Comparison of ENCODE assay signal across 1 cellular context in genomic region chr2:127414855-127415592, GRCh38.
TF ChIP-seq lines count a peak whose summit lies in the region.

No MANE protein-coding gene starts in this region.

TF ChIP-seq in HepG2, 621 proteins besides CTCF, POLR2A, EP300 and RAD21 (continued from another document and continues in another):
- TF ChIP-seq ZNF276 (CRISPR knock-in tag; IDR thresholded peaks at IDR 0.05; ENCODE audit: low read depth) (peak; percentile 75; the same call in 1 of the 2 replicates), ZNF720 (CRISPR knock-in tag; IDR thresholded peaks at IDR 0.05) (0 out of 2 replicates have a peak, but pooled peaks have one; percentile 71), SALL2 (CRISPR knock-in tag; IDR thresholded peaks at IDR 0.05) (no peak), FOSL2 (CRISPR knock-in tag; IDR thresholded peaks at IDR 0.05) (peak; percentile 70), MTA1 (CRISPR knock-in tag; IDR thresholded peaks at IDR 0.05; ENCODE audit: borderline replicate concordance) (0 out of 2 replicates have a peak, but pooled peaks have one; percentile 64), ZNF660 (CRISPR knock-in tag; IDR thresholded peaks at IDR 0.05; ENCODE audit: borderline replicate concordance, low read depth) (no peak), HMGA1 (CRISPR knock-in tag; conservative IDR thresholded peaks at IDR 0.05) (no peak), ZNF550 (CRISPR knock-in tag; IDR thresholded peaks at IDR 0.05; ENCODE audit: borderline replicate concordance) (no peak), RFX5 (IDR thresholded peaks at IDR 0.05; ENCODE audit: low read depth, low read length) (no peak), MAZ (IDR thresholded peaks at IDR 0.05; ENCODE audit: borderline replicate concordance, low read depth, low read length) (no peak), MAZ (CRISPR knock-in tag; IDR thresholded peaks at IDR 0.05; ENCODE audit: low read depth) (peak; percentile 71; the same call in 1 of the 2 replicates), ZNF597 (CRISPR knock-in tag; IDR thresholded peaks at IDR 0.05) (no peak), ZNF781 (CRISPR knock-in tag; IDR thresholded peaks at IDR 0.05; ENCODE audit: borderline replicate concordance, not compliant biosample characterization) (no peak), ZNF225 (CRISPR knock-in tag; IDR thresholded peaks at IDR 0.05) (no peak), ZNF737 (CRISPR knock-in tag; IDR thresholded peaks at IDR 0.05; ENCODE audit: borderline replicate concordance) (no peak), ARHGAP35 (CRISPR knock-in tag; IDR thresholded peaks at IDR 0.05; ENCODE audit: borderline replicate concordance) (0 out of 2 replicates have a peak, but pooled peaks have one; percentile 62), ZBTB20 (CRISPR knock-in tag; IDR thresholded peaks at IDR 0.05; ENCODE audit: borderline replicate concordance, low read depth) (peak; percentile 51; the same call in 1 of the 2 replicates), ZFP36L2 (CRISPR knock-in tag; IDR thresholded peaks at IDR 0.05) (no peak), ZNF292 (CRISPR knock-in tag; IDR thresholded peaks at IDR 0.05; ENCODE audit: borderline replicate concordance, low read depth) (peak; percentile 85; the same call in 1 of the 2 replicates), ZNF30 (CRISPR knock-in tag; IDR thresholded peaks at IDR 0.05) (no peak), ZBTB33 (CRISPR knock-in tag; IDR thresholded peaks at IDR 0.05) (no peak; the same call in 1 of the 2 replicates), ARNT (IDR thresholded peaks at IDR 0.05) (no peak), MAFG (CRISPR knock-in tag; IDR thresholded peaks at IDR 0.05) (no peak), SUZ12 (IDR thresholded peaks at IDR 0.05; ENCODE audit: low read depth, low read length) (no peak), ZNF816 (CRISPR knock-in tag; IDR thresholded peaks at IDR 0.05; ENCODE audit: borderline replicate concordance) (no peak), HHEX (CRISPR knock-in tag; IDR thresholded peaks at IDR 0.05) (no peak), PHB2 (IDR thresholded peaks at IDR 0.05; ENCODE audit: partially characterized antibody) (no peak), ZNF136 (CRISPR knock-in tag; IDR thresholded peaks at IDR 0.05; ENCODE audit: low read depth) (0 out of 2 replicates have a peak, but pooled peaks have one; percentile 13), STAT6 (CRISPR knock-in tag; IDR thresholded peaks at IDR 0.05; ENCODE audit: borderline replicate concordance) (no peak), SRF (IDR thresholded peaks at IDR 0.05; ENCODE audit: low read depth, low read length) (no peak), GATAD1 (CRISPR knock-in tag; IDR thresholded peaks at IDR 0.05) (no peak; the same call in 1 of the 2 replicates), TARDBP (CRISPR knock-in tag; IDR thresholded peaks at IDR 0.05) (peak; percentile 84), DNMT3B (CRISPR knock-in tag; conservative IDR thresholded peaks at IDR 0.05) (no peak), ZNF10 (CRISPR knock-in tag; IDR thresholded peaks at IDR 0.05; ENCODE audit: borderline replicate concordance, low read depth) (no peak), ZNF263 (CRISPR knock-in tag; IDR thresholded peaks at IDR 0.05) (no peak; the same call in 1 of the 2 replicates), ZNF382 (CRISPR knock-in tag; IDR thresholded peaks at IDR 0.05; ENCODE audit: borderline replicate concordance) (no peak), ZFP36L1 (CRISPR knock-in tag; IDR thresholded peaks at IDR 0.05) (no peak), ZBTB3 (CRISPR knock-in tag; IDR thresholded peaks at IDR 0.05; ENCODE audit: borderline replicate concordance, low read depth) (no peak), GABPB1 (CRISPR knock-in tag; IDR thresholded peaks at IDR 0.05) (no peak), SNAI1 (CRISPR knock-in tag; IDR thresholded peaks at IDR 0.05; ENCODE audit: borderline replicate concordance) (no peak), ZNF329 (CRISPR knock-in tag; IDR thresholded peaks at IDR 0.05; ENCODE audit: low read depth) (no peak)
- TF ChIP-seq, protein P1, sequence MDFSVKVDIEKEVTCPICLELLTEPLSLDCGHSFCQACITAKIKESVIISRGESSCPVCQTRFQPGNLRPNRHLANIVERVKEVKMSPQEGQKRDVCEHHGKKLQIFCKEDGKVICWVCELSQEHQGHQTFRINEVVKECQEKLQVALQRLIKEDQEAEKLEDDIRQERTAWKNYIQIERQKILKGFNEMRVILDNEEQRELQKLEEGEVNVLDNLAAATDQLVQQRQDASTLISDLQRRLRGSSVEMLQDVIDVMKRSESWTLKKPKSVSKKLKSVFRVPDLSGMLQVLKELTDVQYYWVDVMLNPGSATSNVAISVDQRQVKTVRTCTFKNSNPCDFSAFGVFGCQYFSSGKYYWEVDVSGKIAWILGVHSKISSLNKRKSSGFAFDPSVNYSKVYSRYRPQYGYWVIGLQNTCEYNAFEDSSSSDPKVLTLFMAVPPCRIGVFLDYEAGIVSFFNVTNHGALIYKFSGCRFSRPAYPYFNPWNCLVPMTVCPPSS (IDR thresholded peaks at IDR 0.05), result no peak
- TF ChIP-seq, protein P2, sequence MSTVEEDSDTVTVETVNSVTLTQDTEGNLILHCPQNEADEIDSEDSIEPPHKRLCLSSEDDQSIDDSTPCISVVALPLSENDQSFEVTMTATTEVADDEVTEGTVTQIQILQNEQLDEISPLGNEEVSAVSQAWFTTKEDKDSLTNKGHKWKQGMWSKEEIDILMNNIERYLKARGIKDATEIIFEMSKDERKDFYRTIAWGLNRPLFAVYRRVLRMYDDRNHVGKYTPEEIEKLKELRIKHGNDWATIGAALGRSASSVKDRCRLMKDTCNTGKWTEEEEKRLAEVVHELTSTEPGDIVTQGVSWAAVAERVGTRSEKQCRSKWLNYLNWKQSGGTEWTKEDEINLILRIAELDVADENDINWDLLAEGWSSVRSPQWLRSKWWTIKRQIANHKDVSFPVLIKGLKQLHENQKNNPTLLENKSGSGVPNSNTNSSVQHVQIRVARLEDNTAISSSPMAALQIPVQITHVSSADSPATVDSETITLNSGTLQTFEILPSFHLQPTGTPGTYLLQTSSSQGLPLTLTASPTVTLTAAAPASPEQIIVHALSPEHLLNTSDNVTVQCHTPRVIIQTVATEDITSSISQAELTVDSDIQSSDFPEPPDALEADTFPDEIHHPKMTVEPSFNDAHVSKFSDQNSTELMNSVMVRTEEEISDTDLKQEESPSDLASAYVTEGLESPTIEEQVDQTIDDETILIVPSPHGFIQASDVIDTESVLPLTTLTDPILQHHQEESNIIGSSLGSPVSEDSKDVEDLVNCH (CRISPR knock-in tag; IDR thresholded peaks at IDR 0.05), result no peak
- TF ChIP-seq, protein P3, sequence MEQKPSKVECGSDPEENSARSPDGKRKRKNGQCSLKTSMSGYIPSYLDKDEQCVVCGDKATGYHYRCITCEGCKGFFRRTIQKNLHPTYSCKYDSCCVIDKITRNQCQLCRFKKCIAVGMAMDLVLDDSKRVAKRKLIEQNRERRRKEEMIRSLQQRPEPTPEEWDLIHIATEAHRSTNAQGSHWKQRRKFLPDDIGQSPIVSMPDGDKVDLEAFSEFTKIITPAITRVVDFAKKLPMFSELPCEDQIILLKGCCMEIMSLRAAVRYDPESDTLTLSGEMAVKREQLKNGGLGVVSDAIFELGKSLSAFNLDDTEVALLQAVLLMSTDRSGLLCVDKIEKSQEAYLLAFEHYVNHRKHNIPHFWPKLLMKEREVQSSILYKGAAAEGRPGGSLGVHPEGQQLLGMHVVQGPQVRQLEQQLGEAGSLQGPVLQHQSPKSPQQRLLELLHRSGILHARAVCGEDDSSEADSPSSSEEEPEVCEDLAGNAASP (CRISPR knock-in tag; IDR thresholded peaks at IDR 0.05; ENCODE audit: borderline replicate concordance), result peak; percentile 78; the same call in 1 of the 2 replicates
- TF ChIP-seq, protein P4, sequence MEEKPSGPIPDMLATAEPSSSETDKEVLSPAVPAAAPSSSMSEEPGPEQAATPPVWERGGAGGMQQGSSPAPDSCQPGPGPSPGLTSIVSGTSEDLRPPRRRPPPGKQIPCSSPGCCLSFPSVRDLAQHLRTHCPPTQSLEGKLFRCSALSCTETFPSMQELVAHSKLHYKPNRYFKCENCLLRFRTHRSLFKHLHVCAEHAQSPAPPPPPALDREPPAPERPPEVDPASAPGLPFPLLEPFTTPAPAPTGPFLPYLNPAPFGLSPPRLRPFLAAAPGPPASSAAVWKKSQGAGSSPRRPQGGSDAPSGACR (CRISPR knock-in tag; IDR thresholded peaks at IDR 0.05), result no peak
